ENCODE assay signal across 24 cellular contexts in genomic region chr14:71628433-71628832, GRCh38.
"Had no signal": no experiment of that assay in that cellular context is flagged by ENCODE, and none has a peak within 500 bp of the region (broad histone marks: within the 10 kb centered on the region; RNA-seq: fewer than 3 reads in every experiment).

No MANE protein-coding gene starts in this region.

- H3K27me3 ChIP-seq: dorsolateral prefrontal cortex, esophagus squamous epithelium, gastroesophageal sphincter, stomach, suprapubic skin, upper lobe of left lung had no signal

- ATAC-seq: activated CD8-positive, alpha-beta T cell treated with anti-CD3 and anti-CD28 coated beads, Interleukin-2, amount 10 ng/mL, durations not matched to agents 7 days and 5 days; activated naive CD4-positive, alpha-beta T cell treated with anti-CD3 and anti-CD28 coated beads, Interleukin-2, amount 50 U/mL, for 72 hours; activated T-helper 17 cell treated with anti-CD3 and anti-CD28 coated beads, Interleukin-2, amount 50 U/mL, for 72 hours; effector memory CD8-positive, alpha-beta T cell; gastroesophageal sphincter; left ventricle myocardium superior; sciatic nerve; stimulated activated memory B cell treated with anti-CD40 and anti-IgM and Interleukin-4, amounts not matched to agents 10 μg/mL and 1 μg/mL and 100 μg/mL, for 72 hours had no signal

- H3K27ac Mint-ChIP-seq: activated CD4-positive, alpha-beta T cell treated with anti-CD3 and anti-CD28 coated beads, Interleukin-2, amount 10 ng/mL, durations not matched to agents 7 days and 5 days; activated CD8-positive, alpha-beta T cell treated with anti-CD3 and anti-CD28 coated beads, Interleukin-2, amount 10 ng/mL, durations not matched to agents 7 days and 5 days; activated naive CD4-positive, alpha-beta T cell treated with anti-CD3 and anti-CD28 coated beads, Interleukin-2, amount 50 U/mL, for 72 hours; activated T-helper 17 cell treated with anti-CD3 and anti-CD28 coated beads, Interleukin-2, amount 50 U/mL, for 72 hours; effector memory CD8-positive, alpha-beta T cell; stimulated activated memory B cell treated with anti-CD40 and anti-IgM and Interleukin-4, amounts not matched to agents 10 μg/mL and 1 μg/mL and 100 μg/mL, for 72 hours had no signal

- H3K4me1 ChIP-seq: esophagus squamous epithelium, gastroesophageal sphincter, stomach, suprapubic skin, upper lobe of left lung had no signal

- H3K4me3 ChIP-seq: dorsolateral prefrontal cortex, esophagus squamous epithelium, gastroesophageal sphincter, stomach, suprapubic skin, upper lobe of left lung had no signal

- H3K4me1 Mint-ChIP-seq: activated CD4-positive, alpha-beta T cell treated with anti-CD3 and anti-CD28 coated beads, Interleukin-2, amount 10 ng/mL, durations not matched to agents 7 days and 5 days; central memory CD8-positive, alpha-beta T cell; stimulated activated memory B cell treated with anti-CD40 and anti-IgM and Interleukin-4, amounts not matched to agents 10 μg/mL and 1 μg/mL and 100 μg/mL, for 72 hours had no signal

- DNase-seq: activated CD4-positive, alpha-beta T cell treated with anti-CD3 and anti-CD28 coated beads, Interleukin-2, amount 10 ng/mL, durations not matched to agents 7 days and 5 days; activated CD4-positive, CD25-positive, alpha-beta regulatory T cell treated with anti-CD3 and anti-CD28 coated beads, Interleukin-2, amount 50 U/mL, for 72 hours; activated CD8-positive, alpha-beta T cell treated with anti-CD3 and anti-CD28 coated beads, Interleukin-2, amount 10 ng/mL, durations not matched to agents 7 days and 5 days; dorsolateral prefrontal cortex; effector memory CD8-positive, alpha-beta T cell; esophagus squamous epithelium; head of caudate nucleus; hypothalamus; left ventricle myocardium superior; mammary epithelial cell; occipital lobe; small intestine; stimulated activated CD4-positive, alpha-beta T cell treated with anti-CD3 and anti-CD28 coated beads, Interleukin-15, amount 100 ng/mL, for 24 hours; stomach; T-helper 1 cell; upper lobe of left lung; WERI-Rb-1 had no signal

- H3K27ac ChIP-seq: esophagus squamous epithelium, gastroesophageal sphincter, stomach, suprapubic skin, upper lobe of left lung, WERI-Rb-1 had no signal

- H3K27me3 Mint-ChIP-seq: activated CD4-positive, alpha-beta T cell treated with anti-CD3 and anti-CD28 coated beads, Interleukin-2, amount 10 ng/mL, durations not matched to agents 7 days and 5 days; activated T-helper 17 cell treated with anti-CD3 and anti-CD28 coated beads, Interleukin-2, amount 50 U/mL, for 72 hours; central memory CD8-positive, alpha-beta T cell; effector memory CD8-positive, alpha-beta T cell; stimulated activated memory B cell treated with anti-CD40 and anti-IgM and Interleukin-4, amounts not matched to agents 10 μg/mL and 1 μg/mL and 100 μg/mL, for 72 hours had no signal

- H3K9me3 Mint-ChIP-seq: activated T-helper 17 cell treated with anti-CD3 and anti-CD28 coated beads, Interleukin-2, amount 50 U/mL, for 72 hours; central memory CD8-positive, alpha-beta T cell had no signal

- H3K9me3 ChIP-seq: esophagus squamous epithelium, gastroesophageal sphincter, suprapubic skin, upper lobe of left lung had no signal

- H3K4me3 Mint-ChIP-seq: activated CD4-positive, alpha-beta T cell treated with anti-CD3 and anti-CD28 coated beads, Interleukin-2, amount 10 ng/mL, durations not matched to agents 7 days and 5 days; activated CD8-positive, alpha-beta T cell treated with anti-CD3 and anti-CD28 coated beads, Interleukin-2, amount 10 ng/mL, durations not matched to agents 7 days and 5 days; activated T-helper 17 cell treated with anti-CD3 and anti-CD28 coated beads, Interleukin-2, amount 50 U/mL, for 72 hours; central memory CD8-positive, alpha-beta T cell; effector memory CD8-positive, alpha-beta T cell; stimulated activated memory B cell treated with anti-CD40 and anti-IgM and Interleukin-4, amounts not matched to agents 10 μg/mL and 1 μg/mL and 100 μg/mL, for 72 hours had no signal
